ENCODE assay signal across 17 cellular contexts in genomic region chr4:8177956-8178355, GRCh38. TPM values are rescaled to one million over a fixed set of nuclear protein-coding genes. Genes with fewer than 3 reads are reported as not detected.
DNase-seq lines count a peak whose midpoint lies in the region; ATAC-seq and TF ChIP-seq lines count a peak whose summit lies in the region.
"Had no signal": no experiment of that assay in that cellular context is flagged by ENCODE, and none has a peak within 500 bp of the region (broad histone marks: within the 10 kb centered on the region; RNA-seq: fewer than 3 reads in every experiment).

No MANE protein-coding gene starts in this region.

- no peak overlapping the region for H3K4me2 ChIP-seq in osteoblast (ENCODE audit: insufficient read depth, low read length)
- H3K4me2 ChIP-seq: A549 had no signal

- H3K9me3 ChIP-seq in osteoblast (ENCODE audit: low read depth, low read length), result no peaks in the 10 kb centered on the region
- H3K9me3 ChIP-seq: A549, Caco-2, HAP-1 had no signal

- H3K4me1 ChIP-seq in osteoblast (ENCODE audit: insufficient read depth, low read length), result peaks cover 4% of the 10 kb centered on the region
- H3K4me1 ChIP-seq: HAP-1 had no signal

- H3K4me3 ChIP-seq in osteoblast (ENCODE audit: insufficient read depth, low read length), result no peak overlapping the region
- H3K4me3 ChIP-seq: A549, GM23248, HAP-1 had no signal

- intact Hi-C loops in activated naive CD4-positive, alpha-beta T cell treated with anti-CD3 and anti-CD28 coated beads for 36 hours (cut with micrococcal nuclease), result loop anchor here (1.0 to 2.0 kb wide), 4 partner anchors 14 to 229 kb away; no protein-coding TSS in a partner anchor

- ATAC-seq in activated naive CD4-positive, alpha-beta T cell treated with anti-CD3 and anti-CD28 coated beads, Interleukin-2, amount 50 U/mL, for 72 hours, result no peak
- ATAC-seq in stimulated activated naive B cell treated with anti-CD40 and anti-IgM and Interleukin-4, amounts not matched to agents 10 μg/mL and 1 μg/mL and 100 μg/mL, for 72 hours (replicated peaks), result no peak
- ATAC-seq in HG03045 (IDR thresholded peaks at IDR 0.05; ENCODE audit: unreplicated experiment), result no peak
- ATAC-seq: A549 had no signal

- CTCF ChIA-PET in activated naive CD4-positive, alpha-beta T cell treated with anti-CD3 and anti-CD28 coated beads for 36 hours (lab: Charles Lee), result interaction anchor here (1.9 to 2.2 kb wide), 4 partner anchors 10 to 67 kb away, joined by 6 to 13 read pairs (median 10); partner anchors contain the start of gene ABLIM2

- H3K9me3 Mint-ChIP-seq in activated naive CD4-positive, alpha-beta T cell treated with anti-CD3 and anti-CD28 coated beads, Interleukin-2, amount 50 U/mL, for 72 hours, result no peaks in the 10 kb centered on the region
- no peaks in the 10 kb centered on the region for H3K9me3 Mint-ChIP-seq in activated naive CD4-positive, alpha-beta T cell treated with anti-CD3 and anti-CD28 coated beads for 36 hours
- H3K9me3 Mint-ChIP-seq in mesothelial cell of epicardium, result no peaks in the 10 kb centered on the region
- H3K9me3 Mint-ChIP-seq in stimulated activated naive B cell treated with anti-CD40 and anti-IgM and Interleukin-4, amounts not matched to agents 10 μg/mL and 1 μg/mL and 100 μg/mL, for 72 hours, result no peaks in the 10 kb centered on the region
- H3K9me3 Mint-ChIP-seq: CD4-positive, alpha-beta T cell had no signal

- no peaks in the 10 kb centered on the region for H3K79me2 ChIP-seq in osteoblast (ENCODE audit: insufficient read depth, low read length)

- no peaks in the 10 kb centered on the region for H3K36me3 ChIP-seq in osteoblast (ENCODE audit: insufficient read depth, low read length)
- H3K36me3 ChIP-seq: HAP-1 had no signal

- H4K20me1 ChIP-seq in osteoblast (ENCODE audit: insufficient read depth, low read length), result no peaks in the 10 kb centered on the region

- TF ChIP-seq CTCF in mesothelial cell of epicardium (IDR thresholded peaks at IDR 0.05; ENCODE audit: unreplicated experiment), result no peak
- no peak for TF ChIP-seq CTCF in osteoblast (IDR thresholded peaks at IDR 0.05; ENCODE audit: extremely low read depth, low read depth, low read length)

- no peak overlapping the region for H3K27ac ChIP-seq in osteoblast (ENCODE audit: low read depth, low read length)
- H3K27ac ChIP-seq: 22Rv1, C4-2B, GM23248, HL-60 had no signal

- peak overlapping the region; percentile 22 to 88 for H3K27ac Mint-ChIP-seq in activated naive CD4-positive, alpha-beta T cell treated with anti-CD3 and anti-CD28 coated beads, Interleukin-2, amount 50 U/mL, for 72 hours
- H3K27ac Mint-ChIP-seq in activated naive CD4-positive, alpha-beta T cell treated with anti-CD3 and anti-CD28 coated beads for 36 hours, result no peak overlapping the region
- H3K27ac Mint-ChIP-seq in mesothelial cell of epicardium, result peak overlapping the region; percentile 21
- H3K27ac Mint-ChIP-seq in stimulated activated naive B cell treated with anti-CD40 and anti-IgM and Interleukin-4, amounts not matched to agents 10 μg/mL and 1 μg/mL and 100 μg/mL, for 72 hours, result peak overlapping the region; percentile 79
- H3K27ac Mint-ChIP-seq: CD4-positive, alpha-beta T cell had no signal

- no peak for DNase-seq in activated naive CD4-positive, alpha-beta T cell treated with anti-CD3 and anti-CD28 coated beads, Interleukin-2, amount 50 U/mL, for 72 hours (ENCODE audit: low spot score in 2 of 2)
- DNase-seq in activated naive CD4-positive, alpha-beta T cell treated with anti-CD3 and anti-CD28 coated beads for 36 hours, result no peak
- DNase-seq in mesothelial cell of epicardium (ENCODE audit: low spot score in 2 of 2, unreplicated experiment in 2 of 2), result no peak
- peak; percentile 10 for DNase-seq in osteoblast (ENCODE audit: insufficient read length, low spot score, missing footprints)
- no peak for DNase-seq in stimulated activated naive B cell treated with anti-CD40 and anti-IgM and Interleukin-4, amounts not matched to agents 10 μg/mL and 1 μg/mL and 100 μg/mL, for 72 hours
- DNase-seq in effector CD8-positive, alpha-beta T cell (lab: John Stamatoyannopoulos, UW), result no peak
- DNase-seq: AML-193; Caco-2; CD4-positive, alpha-beta T cell; GDM1; GM23248 had no signal

- H2AFZ ChIP-seq in osteoblast (ENCODE audit: low read length), result no peak overlapping the region
- H2AFZ ChIP-seq: GM23248 had no signal

- no peaks in the 10 kb centered on the region for H3K4me1 Mint-ChIP-seq in activated naive CD4-positive, alpha-beta T cell treated with anti-CD3 and anti-CD28 coated beads for 36 hours (ENCODE audit: low read depth)
- H3K4me1 Mint-ChIP-seq in mesothelial cell of epicardium, result peaks cover 31% of the 10 kb centered on the region
- H3K4me1 Mint-ChIP-seq in stimulated activated naive B cell treated with anti-CD40 and anti-IgM and Interleukin-4, amounts not matched to agents 10 μg/mL and 1 μg/mL and 100 μg/mL, for 72 hours, result peaks cover 8 to 22% of the 10 kb centered on the region in 2 donors

- no peaks in the 10 kb centered on the region for H3K27me3 Mint-ChIP-seq in activated naive CD4-positive, alpha-beta T cell treated with anti-CD3 and anti-CD28 coated beads for 36 hours (ENCODE audit: low read depth)
- H3K27me3 Mint-ChIP-seq in mesothelial cell of epicardium (ENCODE audit: low read depth), result no peaks in the 10 kb centered on the region
- no peaks in the 10 kb centered on the region for H3K27me3 Mint-ChIP-seq in stimulated activated naive B cell treated with anti-CD40 and anti-IgM and Interleukin-4, amounts not matched to agents 10 μg/mL and 1 μg/mL and 100 μg/mL, for 72 hours
- H3K27me3 Mint-ChIP-seq: CD4-positive, alpha-beta T cell had no signal

- no peaks in the 10 kb centered on the region for H3K36me3 Mint-ChIP-seq in activated naive CD4-positive, alpha-beta T cell treated with anti-CD3 and anti-CD28 coated beads, Interleukin-2, amount 50 U/mL, for 72 hours
- H3K36me3 Mint-ChIP-seq in activated naive CD4-positive, alpha-beta T cell treated with anti-CD3 and anti-CD28 coated beads for 36 hours (ENCODE audit: low read depth), result no peaks in the 10 kb centered on the region
- no peaks in the 10 kb centered on the region for H3K36me3 Mint-ChIP-seq in mesothelial cell of epicardium
- no peaks in the 10 kb centered on the region for H3K36me3 Mint-ChIP-seq in stimulated activated naive B cell treated with anti-CD40 and anti-IgM and Interleukin-4, amounts not matched to agents 10 μg/mL and 1 μg/mL and 100 μg/mL, for 72 hours

- H3K27me3 ChIP-seq in osteoblast (ENCODE audit: insufficient read depth, low read length), result peaks cover 14% of the 10 kb centered on the region

- no peak overlapping the region for H3K4me3 Mint-ChIP-seq in activated naive CD4-positive, alpha-beta T cell treated with anti-CD3 and anti-CD28 coated beads for 36 hours
- no peak overlapping the region for H3K4me3 Mint-ChIP-seq in mesothelial cell of epicardium
- H3K4me3 Mint-ChIP-seq in stimulated activated naive B cell treated with anti-CD40 and anti-IgM and Interleukin-4, amounts not matched to agents 10 μg/mL and 1 μg/mL and 100 μg/mL, for 72 hours, result no peak overlapping the region
- H3K4me3 Mint-ChIP-seq: CD4-positive, alpha-beta T cell had no signal

RNA-seq across cellular contexts. Expression of gene ABLIM2, which starts 19.3 kb away (rescaled TPM):
- total RNA-seq in activated naive CD4-positive, alpha-beta T cell treated with anti-CD3 and anti-CD28 coated beads, Interleukin-2, amount 50 U/mL, for 72 hours, result under 1 TPM; 0.27 to 0.41 TPM
- total RNA-seq in activated naive CD4-positive, alpha-beta T cell treated with anti-CD3 and anti-CD28 coated beads for 36 hours, result under 1 TPM; 0.22 to 0.24 TPM
- total RNA-seq in mesothelial cell of epicardium (2.7 to 3.5 TPM (median 3.1 TPM) in 3 replicates), osteoblast (0.29 and 0.36 TPM in 2 replicates)
- total RNA-seq: GM23248 had no signal

RNA-seq across cellular contexts. Expression of gene SH3TC1, which starts 21.1 kb away (rescaled TPM):
- 10 to 100 TPM; 12.2 to 22.2 TPM for total RNA-seq in activated naive CD4-positive, alpha-beta T cell treated with anti-CD3 and anti-CD28 coated beads, Interleukin-2, amount 50 U/mL, for 72 hours
- 10 to 100 TPM; 17.9 to 23.6 TPM for total RNA-seq in activated naive CD4-positive, alpha-beta T cell treated with anti-CD3 and anti-CD28 coated beads for 36 hours
- total RNA-seq in mesothelial cell of epicardium (22.0 to 24.0 TPM (median 23.2 TPM) in 3 replicates), osteoblast (3.5 and 3.6 TPM in 2 replicates)
